ENCODE assay signal across 1 cellular context in genomic region chr11:33557201-33557600, GRCh38.
TF ChIP-seq lines count a peak whose summit lies in the region.

No MANE protein-coding gene starts in this region.

TF ChIP-seq in GM23338, 12 proteins besides CTCF, POLR2A, EP300 and RAD21 (continued from another document):
- TF ChIP-seq ZNF462 (CRISPR knock-in tag; IDR thresholded peaks at IDR 0.05) (no peak), ETS1 (IDR thresholded peaks at IDR 0.05) (no peak), REST (IDR thresholded peaks at IDR 0.05; ENCODE audit: unreplicated experiment) (no peak)
